9 cellular contexts compared by ENCODE assay signal in the genomic region with DNA sequence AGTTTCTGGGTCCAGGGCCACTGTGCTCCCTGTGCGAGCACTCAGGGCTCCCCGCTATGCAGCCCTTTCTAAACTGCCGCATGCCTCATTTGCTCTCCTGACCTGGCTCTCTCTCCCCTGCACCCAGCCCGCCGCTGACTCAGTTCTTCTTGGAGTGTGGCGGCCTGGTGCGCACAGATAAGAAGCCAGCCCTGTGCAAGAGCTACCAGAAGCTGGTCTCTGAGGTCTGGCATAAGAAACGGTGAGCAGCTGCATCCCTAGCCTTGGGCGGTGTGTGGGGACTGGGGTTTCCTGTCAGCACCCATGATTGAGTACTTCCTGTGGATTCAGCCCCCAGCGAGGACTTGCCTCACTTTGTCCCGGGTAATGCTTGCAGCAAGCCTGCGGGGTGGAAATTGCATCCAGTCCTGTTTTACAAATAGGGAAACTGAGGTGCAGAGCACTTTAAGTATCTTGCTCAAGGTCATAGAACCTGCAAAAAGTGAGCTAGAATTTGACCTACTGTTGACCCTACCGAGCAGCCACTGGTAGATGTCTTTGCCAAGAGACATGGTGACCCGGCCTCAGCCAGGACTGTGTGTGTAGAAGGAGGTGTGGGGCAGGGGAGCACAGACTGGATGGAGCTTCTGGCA. TPM values are rescaled to one million over a fixed set of nuclear protein-coding genes. Genes with fewer than 3 reads are reported as not detected.
DNase-seq lines count a peak whose midpoint lies in the region; ATAC-seq and TF ChIP-seq lines count a peak whose summit lies in the region.
"Had no signal": no experiment of that assay in that cellular context is flagged by ENCODE, and none has a peak within 500 bp of the region (broad histone marks: within the 10 kb centered on the region; RNA-seq: fewer than 3 reads in every experiment).

No MANE protein-coding gene starts in this region.

- peaks cover 46% of the 10 kb centered on the region for H3K36me3 ChIP-seq in DND-41 (ENCODE audit: insufficient read depth, low read length)

- no peaks in the 10 kb centered on the region for H3K9me3 Mint-ChIP-seq in naive thymus-derived CD8-positive, alpha-beta T cell

- no peaks in the 10 kb centered on the region for H3K27me3 ChIP-seq in DND-41 (ENCODE audit: insufficient read depth, low read length, poor library complexity)

- peak overlapping the region; percentile 97 for H3K27ac ChIP-seq in DND-41 (ENCODE audit: low read length)

- no peak for TF ChIP-seq CTCF in DND-41 (IDR thresholded peaks at IDR 0.05; ENCODE audit: borderline replicate concordance, extremely low read depth, low read length, poor library complexity, severe bottlenecking)

- H2AFZ ChIP-seq in DND-41 (ENCODE audit: low read depth, low read length): no peak overlapping the region

- no peaks in the 10 kb centered on the region for H3K27me3 Mint-ChIP-seq in naive thymus-derived CD8-positive, alpha-beta T cell

- POLR2A ChIA-PET in naive thymus-derived CD8-positive, alpha-beta T cell (lab: Charles Lee): interaction anchor here (0.6 to 11.9 kb wide), 10 partner anchors 8 to 179 kb away, joined by 3 to 253 read pairs (median 4); a partner anchor contains a TSS

- H3K4me2 ChIP-seq in DND-41 (ENCODE audit: insufficient read depth, low read length): peak overlapping the region; percentile 57

- no peaks in the 10 kb centered on the region for H4K20me1 ChIP-seq in DND-41 (ENCODE audit: insufficient read depth, low read length)

- DNase-seq in DND-41 (peak; percentile 94), RPMI7951 (ENCODE audit: low read depth) (peak; percentile 98), NCI-H446 treated with DMSO at 0.1 percent for 48 hours (lab: John Stamatoyannopoulos, UW) (no peak)
- peak; percentile 87 for DNase-seq in activated effector memory CD4-positive, alpha-beta T cell treated with anti-CD3 and anti-CD28 coated beads, Interleukin-2, amount 50 U/mL, for 16 hours
- peak in 9 of 10 donors; percentile 51 to 81 (median 58) for DNase-seq in naive thymus-derived CD8-positive, alpha-beta T cell

- H3K79me2 ChIP-seq in DND-41 (ENCODE audit: insufficient read depth, low read length): no peaks in the 10 kb centered on the region

- peaks cover 0 to 51% (median 19%) of the 10 kb centered on the region in 3 donors for H3K36me3 Mint-ChIP-seq in naive thymus-derived CD8-positive, alpha-beta T cell

- H3K4me3 Mint-ChIP-seq in naive thymus-derived CD8-positive, alpha-beta T cell: peak overlapping the region; percentile 24 to 82 (median 65)

- H3K4me3 ChIP-seq in DND-41 (ENCODE audit: low read depth in 1 of 2, low read length in 2 of 2): peak overlapping the region in 1 of 2 experiments; percentile 36; a peak in 1 of 4 replicates
- H3K4me3 ChIP-seq: skin epidermis had no signal

- H3K4me1 Mint-ChIP-seq in naive thymus-derived CD8-positive, alpha-beta T cell: peaks cover 27 to 77% (median 64%) of the 10 kb centered on the region in 4 donors

- peak overlapping the region; percentile 86 to 96 (median 90) for H3K27ac Mint-ChIP-seq in naive thymus-derived CD8-positive, alpha-beta T cell

- peak overlapping the region; percentile 41 for H3K9ac ChIP-seq in DND-41 (ENCODE audit: low read depth, low read length)

- peaks cover 38% of the 10 kb centered on the region for H3K4me1 ChIP-seq in DND-41 (ENCODE audit: insufficient read depth, low read length)

- ATAC-seq in DND-41 (ENCODE audit: insufficient read depth, low read depth): peak; percentile 98
- ATAC-seq in naive thymus-derived CD8-positive, alpha-beta T cell: peak; percentile 58 to 62
- no peak for ATAC-seq in HG03108 (IDR thresholded peaks at IDR 0.05; ENCODE audit: unreplicated experiment)
- no peak for ATAC-seq in HG03520 (IDR thresholded peaks at IDR 0.05; ENCODE audit: unreplicated experiment)
- ATAC-seq in GM19328 (IDR thresholded peaks at IDR 0.05; ENCODE audit: unreplicated experiment): no peak

- no peaks in the 10 kb centered on the region for H3K9me3 ChIP-seq in DND-41 (ENCODE audit: insufficient read depth, low read length, severe bottlenecking)

RNA-seq across cellular contexts. Expression of a gene that starts 27.9 kb away (rescaled TPM):
- total RNA-seq in RPMI7951 (2014; rRNA removed; shearing (Covaris generic)): 7.3 and 9.1 TPM in 2 replicates
- total RNA-seq in naive thymus-derived CD8-positive, alpha-beta T cell: 100 to 1,000 TPM; 117 to 124 TPM
- polyA plus RNA-seq in naive thymus-derived CD8-positive, alpha-beta T cell: 10 to 100 TPM; 37.1 to 76.4 (median 49.4) TPM

RNA-seq across cellular contexts. Expression of a gene that starts 28.1 kb away (rescaled TPM):
- total RNA-seq in RPMI7951 (2014; rRNA removed; shearing (Covaris generic)): 44.1 and 50.6 TPM in 2 replicates
- total RNA-seq in naive thymus-derived CD8-positive, alpha-beta T cell: 100 to 1,000 TPM in 1 of 2 experiments, 10 to 100 TPM in 1; 98.7 to 104 TPM
- polyA plus RNA-seq in naive thymus-derived CD8-positive, alpha-beta T cell: 100 to 1,000 TPM; 191 to 242 (median 222) TPM

RNA-seq across cellular contexts. Expression of a gene that starts 39.2 kb away (rescaled TPM):
- 34.0 and 35.9 TPM in 2 replicates for total RNA-seq in RPMI7951 (2014; rRNA removed; shearing (Covaris generic))
- 10 to 100 TPM; 33.4 to 34.3 TPM for total RNA-seq in naive thymus-derived CD8-positive, alpha-beta T cell
- 10 to 100 TPM; 42.6 to 55.0 (median 47.1) TPM for polyA plus RNA-seq in naive thymus-derived CD8-positive, alpha-beta T cell

Comparison
In these comparisons a context has a peak if more than half of its experiments do, and no peak if none do; other contexts are left out.
1. ATAC-seq: peak in DND-41 (single experiment) and naive thymus-derived CD8-positive, alpha-beta T cell (2 of 2); none in HG03108 (single experiment), HG03520 (single experiment) and GM19328 (single experiment).
2. RNA of a gene that starts 27.9 kb away (total RNA-seq): 117 to 124 TPM in naive thymus-derived CD8-positive, alpha-beta T cell; 7.3 to 9.1 TPM in RPMI7951; every median in the first group is over 10 times any median in the second.